20 cellular contexts compared by ENCODE assay signal in the genomic region with DNA sequence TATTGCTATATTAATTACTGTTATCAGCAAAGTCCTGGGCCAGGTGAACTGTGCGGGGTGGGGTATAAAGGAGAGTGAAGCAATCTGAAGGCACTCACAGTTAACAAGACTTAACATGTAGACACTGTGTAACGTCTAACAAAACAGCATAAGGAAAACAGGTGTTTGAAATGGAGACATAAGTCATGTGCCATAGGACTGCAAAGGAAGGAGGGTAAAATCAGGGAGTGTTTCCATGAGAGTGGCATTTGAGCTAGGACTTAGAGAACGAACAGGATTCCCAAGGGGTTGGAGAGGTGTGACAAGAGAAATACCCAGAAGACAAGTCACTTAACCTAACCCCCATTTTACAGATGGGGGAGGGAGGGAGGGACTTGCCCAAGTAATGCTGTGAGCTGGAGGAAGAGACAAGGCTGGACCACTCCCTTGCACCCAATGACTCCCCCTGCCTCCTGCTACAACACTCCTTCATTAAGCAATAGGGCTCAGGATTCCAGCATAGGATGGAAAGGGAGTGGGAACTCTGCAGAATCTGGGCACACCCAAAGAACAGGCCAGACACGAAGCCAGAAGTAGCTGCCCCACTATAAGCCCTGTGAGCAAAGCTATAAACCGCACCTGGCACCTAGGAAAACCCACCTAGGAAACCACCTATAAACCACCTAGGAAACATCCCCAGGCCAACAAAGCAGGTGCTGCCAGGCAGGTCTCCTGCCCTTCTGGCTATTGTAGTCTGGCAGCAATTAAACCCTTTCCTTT. TPM values are rescaled to one million over a fixed set of nuclear protein-coding genes. Genes with fewer than 3 reads are reported as not detected.
DNase-seq lines count a peak whose midpoint lies in the region; ATAC-seq, FAIRE-seq and TF ChIP-seq lines count a peak whose summit lies in the region.
"Had no signal": no experiment of that assay in that cellular context is flagged by ENCODE, and none has a peak within 500 bp of the region (broad histone marks: within the 10 kb centered on the region; RNA-seq: fewer than 3 reads in every experiment).

No MANE protein-coding gene starts in this region.

- no peaks in the 10 kb centered on the region for H3K9me3 Mint-ChIP-seq in glutamatergic neuron (ENCODE audit: unreplicated experiment)
- H3K9me3 Mint-ChIP-seq: activated T-cell treated with anti-CD3 and anti-CD28 coated beads, Interleukin-2, amount 50 U/mL, for 4 hours; naive B cell; stimulated activated naive CD8-positive, alpha-beta T cell treated with anti-CD3 and anti-CD28 coated beads, Interleukin-15, amount 100 ng/mL, for 72 hours had no signal

- DNase-seq in HL-60 (ENCODE audit: low read depth in 1 of 2, low spot score in 1 of 2) (no peak), NCI-H69 (lab: John Stamatoyannopoulos, UW) (peak; percentile 43), glutamatergic neuron (no peak), small intestine (peak; percentile 83), SW480 (ENCODE audit: low spot score) (no peak), AG08395 (ENCODE audit: low spot score) (no peak)
- DNase-seq: activated CD4-positive, alpha-beta T cell treated with anti-CD3 and anti-CD28 coated beads for 4 hours; activated T-cell treated with anti-CD3 and anti-CD28 coated beads, Interleukin-2, amount 50 U/mL, for 4 hours; anterior cingulate cortex; naive B cell; stimulated activated naive CD8-positive, alpha-beta T cell treated with anti-CD3 and anti-CD28 coated beads, Interleukin-15, amount 100 ng/mL, for 72 hours had no signal

- TF ChIP-seq CTCF in HL-60 (IDR thresholded peaks at IDR 0.05; ENCODE audit: insufficient read depth, low read length) (no peak), glutamatergic neuron (IDR thresholded peaks at IDR 0.05; ENCODE audit: partially characterized antibody, unreplicated experiment) (no peak)

- peaks cover 2% of the 10 kb centered on the region for H3K27me3 Mint-ChIP-seq in glutamatergic neuron (ENCODE audit: unreplicated experiment)
- H3K27me3 Mint-ChIP-seq: CD4-positive, alpha-beta memory T cell; naive B cell; stimulated activated naive CD8-positive, alpha-beta T cell treated with anti-CD3 and anti-CD28 coated beads, Interleukin-15, amount 100 ng/mL, for 72 hours had no signal

- 16 to 46% (median 32%) methylated on average over 5 of the region's 5 CpGs for WGBS in small intestine, 3 donors

- H3K36me3 Mint-ChIP-seq in glutamatergic neuron (ENCODE audit: unreplicated experiment): no peaks in the 10 kb centered on the region
- H3K36me3 Mint-ChIP-seq: naive B cell had no signal

- H3K27me3 ChIP-seq in HL-60 (ENCODE audit: insufficient read depth, poor library complexity, severe bottlenecking) (no peaks in the 10 kb centered on the region), small intestine (ENCODE audit: control insufficient read depth in 2 of 2, insufficient read depth in 2 of 2, low read length in 2 of 2) (no peaks in the 10 kb centered on the region)

- H3K9me3 ChIP-seq in small intestine (ENCODE audit: control insufficient read depth, low read depth): no peaks in the 10 kb centered on the region

- H3K4me1 ChIP-seq in small intestine (ENCODE audit: control insufficient read depth in 2 of 2, insufficient read depth in 1 of 2, low read depth in 1 of 2, low read length in 1 of 2): peaks cover 7 to 10% of the 10 kb centered on the region in 2 donors

- peaks cover 7% of the 10 kb centered on the region for H3K4me1 Mint-ChIP-seq in glutamatergic neuron (ENCODE audit: low read depth, unreplicated experiment)
- H3K4me1 Mint-ChIP-seq: stimulated activated naive CD8-positive, alpha-beta T cell treated with anti-CD3 and anti-CD28 coated beads, Interleukin-15, amount 100 ng/mL, for 72 hours had no signal

- H3K36me3 ChIP-seq in small intestine (ENCODE audit: control insufficient read depth in 2 of 2, insufficient read depth in 2 of 2, low read length in 2 of 2): peaks cover 0 to 4% of the 10 kb centered on the region in 2 donors

- H3K27ac Mint-ChIP-seq in glutamatergic neuron (ENCODE audit: unreplicated experiment): peak overlapping the region; percentile 5

- no peak for ATAC-seq in HG02938 (IDR thresholded peaks at IDR 0.05; ENCODE audit: unreplicated experiment)
- ATAC-seq: activated T-cell treated with anti-CD3 and anti-CD28 coated beads, Interleukin-2, amount 50 U/mL, for 4 hours; HCT116; stimulated activated naive CD8-positive, alpha-beta T cell treated with anti-CD3 and anti-CD28 coated beads, Interleukin-15, amount 100 ng/mL, for 72 hours had no signal

- H3K4me3 ChIP-seq in HL-60 (replicated peaks; ENCODE audit: insufficient read depth, low read length) (no peak overlapping the region), small intestine (ENCODE audit: low read depth in 1 of 2, low read length in 2 of 2) (no peak overlapping the region)

- H3K27ac ChIP-seq in HL-60 (replicated peaks): peak overlapping the region; percentile 72
- peak overlapping the region; percentile 26 to 58 for H3K27ac ChIP-seq in small intestine (ENCODE audit: low read depth in 1 of 2, low read length in 1 of 2)

- H3K4me3 Mint-ChIP-seq in glutamatergic neuron (ENCODE audit: unreplicated experiment): no peak overlapping the region
- H3K4me3 Mint-ChIP-seq: activated T-cell treated with anti-CD3 and anti-CD28 coated beads, Interleukin-2, amount 50 U/mL, for 4 hours; naive B cell; stimulated activated naive CD8-positive, alpha-beta T cell treated with anti-CD3 and anti-CD28 coated beads, Interleukin-15, amount 100 ng/mL, for 72 hours had no signal

- no peak for FAIRE-seq in small intestine (lab: Jason Lieb, UNC)
- FAIRE-seq: frontal cortex, HTR-8/SVneo, islet of Langerhans, RCC 7860 had no signal

RNA-seq across cellular contexts. Expression of gene PEF1, which starts 6.6 kb away (rescaled TPM):
- 38.9 TPM for total RNA-seq in glutamatergic neuron (ENCODE audit: unreplicated experiment)
- 10 to 100 TPM; 55.5 to 72.2 (median 58.9) TPM for polyA plus RNA-seq in small intestine

RNA-seq across cellular contexts. Expression of gene HCRTR1, which starts 20.6 kb away (rescaled TPM):
- not detected for total RNA-seq in glutamatergic neuron (ENCODE audit: unreplicated experiment)
- polyA plus RNA-seq in small intestine: under 1 TPM in 1 of 3 donors, not detected in 2; 0.06 TPM
- total RNA-seq: activated T-cell treated with anti-CD3 and anti-CD28 coated beads, Interleukin-2, amount 50 U/mL, for 4 hours; CD4-positive, alpha-beta memory T cell; NCI-H460; T-helper 1 cell treated with Interleukin-12 subunit alpha and Interleukin-12 subunit beta and Interleukin-4 antibody, amounts not matched to agents 30 ng/mL and 1 ng/mL, for 36 hours had no signal
- polyA plus RNA-seq: CD4-positive, alpha-beta memory T cell had no signal

Comparison
In these comparisons a context has a peak if more than half of its experiments do, and no peak if none do; other contexts are left out.
1. DNase-seq: peak in NCI-H69 (single experiment) and small intestine (single experiment); none in HL-60 (0 of 2), glutamatergic neuron (single experiment), SW480 (single experiment) and AG08395 (single experiment).